22 cellular contexts compared by ENCODE assay signal in the genomic region with DNA sequence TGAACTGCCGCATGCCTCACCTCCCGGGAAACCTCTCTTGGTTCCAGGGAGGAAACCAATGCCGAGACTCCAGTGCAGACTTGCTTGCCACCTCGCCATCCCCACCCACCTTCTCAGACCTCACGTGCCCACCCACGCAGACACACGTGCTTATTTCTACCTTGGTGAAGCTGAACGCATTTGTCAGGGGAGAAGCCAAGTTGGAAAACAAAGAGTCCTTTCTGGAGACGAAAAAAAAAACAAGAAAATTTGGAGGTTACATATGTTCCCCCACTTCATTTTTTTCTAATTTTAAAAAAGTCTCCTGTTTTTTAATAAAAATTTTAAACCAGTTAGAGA.
A peak's percentile ranks its signal among the peaks of the same experiment; 100 is the strongest.
DNase-seq lines count a peak whose midpoint lies in the region; ATAC-seq, FAIRE-seq and TF ChIP-seq lines count a peak whose summit lies in the region.
"Had no signal": no experiment of that assay in that cellular context is flagged by ENCODE, and none has a peak within 500 bp of the region (broad histone marks: within the 10 kb centered on the region; RNA-seq: fewer than 3 reads in every experiment).

No MANE protein-coding gene starts in this region.

- H3K4ac ChIP-seq in IMR-90 (ENCODE audit: low read depth, low read length) (no peak overlapping the region), mesendoderm (ENCODE audit: low read depth, low read length) (no peak overlapping the region)

- no peaks in the 10 kb centered on the region for H3K4me1 ChIP-seq in HepG2 (ENCODE audit: insufficient read depth, low read length)
- no peaks in the 10 kb centered on the region for H3K4me1 ChIP-seq in right lobe of liver
- no peaks in the 10 kb centered on the region; the same call in 1 of the 2 replicates for H3K4me1 ChIP-seq in IMR-90 (ENCODE audit: control insufficient read depth, insufficient read depth, low read length)
- peaks cover 15% of the 10 kb centered on the region for H3K4me1 ChIP-seq in mesendoderm (ENCODE audit: control insufficient read depth, low read depth, low read length)
- H3K4me1 ChIP-seq: A549, BE2C had no signal

- no peak overlapping the region for H3K23ac ChIP-seq in IMR-90 (ENCODE audit: low read depth, low read length)
- H3K23ac ChIP-seq in mesendoderm (ENCODE audit: low read length) = no peak overlapping the region

- H3K4me3 ChIP-seq in HepG2 (replicated peaks in 1 of 3; ENCODE audit: insufficient read depth in 1 of 3, low read depth in 2 of 3, low read length in 3 of 3) (no peak overlapping the region), right lobe of liver (no peak overlapping the region), IMR-90 (ENCODE audit: insufficient read depth, low read depth, low read length) (no peak overlapping the region), mesendoderm (ENCODE audit: low read length) (no peak overlapping the region)
- H3K4me3 ChIP-seq: A549, GM23338 had no signal

- H2BK20ac ChIP-seq in IMR-90 (ENCODE audit: low read depth, low read length) = no peak overlapping the region

- H3K9me1 ChIP-seq in IMR-90 (ENCODE audit: insufficient read depth, low read length) = peaks cover 4% of the 10 kb centered on the region; the same call in 1 of the 2 replicates

- in situ Hi-C loops in HepG2 (cut with HindIII; ENCODE audit: extremely low pct_ligation_motif_present, low pct_unique_long_range_greater_than_20kb) = no loop called here
- in situ Hi-C loops in IMR-90 (cut with MboI; ENCODE audit: low sequenced_read_pairs) = no loop called here

- H3K79me2 ChIP-seq in HepG2 (ENCODE audit: insufficient read depth, low read length) = no peaks in the 10 kb centered on the region
- H3K79me2 ChIP-seq in mesendoderm (ENCODE audit: control insufficient read depth, insufficient read depth, low read length) = no peaks in the 10 kb centered on the region

- BruUV-seq in HepG2 (replicated peaks; lab: Mats Ljungman, UMichigan) (no TSS peak), IMR-90 (replicated peaks; lab: Mats Ljungman, UMichigan) (no TSS peak)

- no peak overlapping the region for H3K56ac ChIP-seq in IMR-90 (ENCODE audit: extremely low read depth, insufficient read depth, low read length)
- H3K56ac ChIP-seq in mesendoderm (ENCODE audit: low read length) = peak overlapping the region; percentile 58

- H2BK5ac ChIP-seq in IMR-90 (ENCODE audit: low read depth, low read length, poor library complexity, severe bottlenecking) (no peak overlapping the region), mesendoderm (ENCODE audit: low read length) (no peak overlapping the region)

- H2BK120ac ChIP-seq in IMR-90 (ENCODE audit: low read depth, low read length) = no peak overlapping the region
- no peak overlapping the region for H2BK120ac ChIP-seq in mesendoderm (ENCODE audit: low read depth, low read length)

- TF ChIP-seq POLR2A in HepG2 (IDR thresholded peaks at IDR 0.05; ENCODE audit: insufficient read depth in 1 of 2, low read depth in 2 of 2, low read length in 2 of 2) (no peak), right lobe of liver (IDR thresholded peaks at IDR 0.05) (no peak), IMR-90 (IDR thresholded peaks at IDR 0.05; ENCODE audit: low read depth, low read length) (no peak)

- WGBS in HepG2 (ENCODE audit: low lambda C conversion rate) = 5% methylated on average over 9 of the region's 9 CpGs
- 54% methylated on average over 9 of the region's 9 CpGs for WGBS in right lobe of liver (ENCODE audit: insufficient coverage, low coverage, low lambda C conversion rate, missing lambda C conversion rate)
- 86% methylated on average over 2 of the region's 9 CpGs; no CpG with 5 or more reads in 1 of the 2 experiments for WGBS in IMR-90 (ENCODE audit: extremely low coverage in 2 of 2, insufficient read length in 1 of 2), 2 experiments
- no CpG with 5 or more reads among the region's 9 CpGs for WGBS in mesendoderm (ENCODE audit: extremely low coverage, insufficient coverage, low lambda C conversion rate)

- H3K9ac ChIP-seq in HepG2 (ENCODE audit: insufficient read depth, low read depth, low read length) = no peak overlapping the region
- H3K9ac ChIP-seq in IMR-90 (ENCODE audit: low read depth, low read length) = no peak overlapping the region
- H3K9ac ChIP-seq in mesendoderm (ENCODE audit: low read length) = peak overlapping the region; percentile 11

- H3K4me2 ChIP-seq in HepG2 (ENCODE audit: low read depth, low read length) (no peak overlapping the region), IMR-90 (ENCODE audit: low read depth, low read length) (no peak overlapping the region), mesendoderm (ENCODE audit: low read length) (no peak overlapping the region)
- H3K4me2 ChIP-seq: A549, GM23338 had no signal

- H3K27me3 ChIP-seq in HepG2 (ENCODE audit: control insufficient read depth in 1 of 2, insufficient read depth in 2 of 2, low read length in 2 of 2) (no peaks in the 10 kb centered on the region; a peak in 3 of 5 replicates), right lobe of liver (no peaks in the 10 kb centered on the region), IMR-90 (ENCODE audit: control insufficient read depth, insufficient read depth, low read length) (no peaks in the 10 kb centered on the region), mesendoderm (ENCODE audit: insufficient read depth, low read length, poor library complexity) (no peaks in the 10 kb centered on the region)
- H3K27me3 ChIP-seq: BE2C had no signal

- TF ChIP-seq RAD21 in HepG2 (CRISPR knock-in tag; IDR thresholded peaks at IDR 0.05) = no peak
- no peak for TF ChIP-seq RAD21 in IMR-90 (IDR thresholded peaks at IDR 0.05; ENCODE audit: low read length)

- no peak for TF ChIP-seq CTCF in HepG2 (CRISPR knock-in tag; IDR thresholded peaks at IDR 0.05)
- TF ChIP-seq CTCF in right lobe of liver (IDR thresholded peaks at IDR 0.05) = no peak
- TF ChIP-seq CTCF in IMR-90 (conservative IDR thresholded peaks at IDR 0.05; ENCODE audit: low read depth, low read length) = no peak

- DNase-seq in HepG2 (ENCODE audit: low spot score) (no peak), right lobe of liver (no peak), IMR-90 (no peak), mesendoderm (no peak), NCI-H1694 (lab: John Stamatoyannopoulos, UW) (no peak)
- DNase-seq in stimulated activated CD4-positive, alpha-beta T cell treated with anti-CD3 and anti-CD28 coated beads, Interleukin-4, amount 100 ng/mL, for 24 hours = no peak
- DNase-seq: 8988T; ACHN; AML-193; BE2C; C1 segment of cervical spinal cord; Calu3; CD4-positive, alpha-beta memory T cell; DMS79 treated with DMSO at 0.1 percent for 48 hours; GF-D8; H9 had no signal

- no peak overlapping the region for H3K27ac ChIP-seq in HepG2 (ENCODE audit: extremely low read length, insufficient read depth, low read length)
- no peak overlapping the region for H3K27ac ChIP-seq in right lobe of liver
- no peak overlapping the region for H3K27ac ChIP-seq in IMR-90 (ENCODE audit: insufficient read depth, low read length)
- no peak overlapping the region for H3K27ac ChIP-seq in mesendoderm (ENCODE audit: low read depth, low read length)
- H3K27ac ChIP-seq: A549 had no signal

- CTCF ChIA-PET in HepG2 (lab: Yijun Ruan, JAX; ENCODE audit: low intra/inter-chr PET ratio, low total read pairs) = no interaction called here
- CTCF ChIA-PET in IMR-90 (lab: Yijun Ruan, JAX) = no interaction called here

- H2AFZ ChIP-seq in HepG2 (ENCODE audit: low read length) (no peak overlapping the region), IMR-90 (replicated peaks; ENCODE audit: low read length, poor library complexity) (peak overlapping the region; percentile 28)
- H2AFZ ChIP-seq: GM23338 had no signal

- H4K20me1 ChIP-seq in HepG2 (ENCODE audit: insufficient read depth, low read length) (no peaks in the 10 kb centered on the region), IMR-90 (ENCODE audit: insufficient read depth, low read length) (no peaks in the 10 kb centered on the region)

- H3K18ac ChIP-seq in IMR-90 (ENCODE audit: low read depth, low read length) (no peak overlapping the region), mesendoderm (ENCODE audit: low read length) (no peak overlapping the region)

- no peak for ATAC-seq in HepG2
- no peak for ATAC-seq in right lobe of liver
- no peak for ATAC-seq in IMR-90 (ENCODE audit: low read depth)
- no peak for ATAC-seq in HG03521 (IDR thresholded peaks at IDR 0.05; ENCODE audit: unreplicated experiment)
- ATAC-seq: A549, HCT116 had no signal

- FAIRE-seq in HepG2 (lab: Jason Lieb, UNC) = no peak
- FAIRE-seq: A549, GM12891, GM18507 had no signal

- POLR2A ChIA-PET in HepG2 (lab: Yijun Ruan, JAX) = no interaction called here
- POLR2A ChIA-PET in IMR-90 (lab: Charles Lee; ENCODE audit: unreplicated experiment) = no interaction called here

- H2AK5ac ChIP-seq in IMR-90 (ENCODE audit: low read depth, low read length) (no peak overlapping the region), mesendoderm (ENCODE audit: low read length) (peak overlapping the region; percentile 67)

- no peak overlapping the region for H3K14ac ChIP-seq in IMR-90 (replicated peaks; ENCODE audit: low read depth, low read length)

- H3K9me3 ChIP-seq in HepG2 (ENCODE audit: low read length) (no peaks in the 10 kb centered on the region), right lobe of liver (no peaks in the 10 kb centered on the region), IMR-90 (ENCODE audit: control insufficient read depth, insufficient read depth, low read length) (no peaks in the 10 kb centered on the region)
- H3K9me3 ChIP-seq: A549, BE2C had no signal

- H4K8ac ChIP-seq in IMR-90 (ENCODE audit: low read depth in 2 of 2, low read length in 2 of 2) = no peak overlapping the region
- H4K8ac ChIP-seq in mesendoderm (ENCODE audit: low read depth, low read length) = no peak overlapping the region

- H3K79me1 ChIP-seq in IMR-90 (ENCODE audit: low read depth in 1 of 2, low read length in 2 of 2) (no peaks in the 10 kb centered on the region; a peak in 1 of 4 replicates), mesendoderm (ENCODE audit: low read length) (peaks cover 1% of the 10 kb centered on the region)

- dilution Hi-C loops in IMR-90 (cut with HindIII; ENCODE audit: low sequenced_read_pairs, unreplicated experiment) = no loop called here

- H2AK9ac ChIP-seq in IMR-90 (replicated peaks; ENCODE audit: low read depth, low read length, poor library complexity) = peak overlapping the region; percentile 10

- intact Hi-C loops in HepG2 (cut with micrococcal nuclease; ENCODE audit: unreplicated experiment) (no loop called here), right lobe of liver (cut with DNase I) (no loop called here), IMR-90 (cut with micrococcal nuclease) (no loop called here)

- TF ChIP-seq EP300 in HepG2 (IDR thresholded peaks at IDR 0.05; ENCODE audit: low read depth in 2 of 2, low read length in 2 of 2) (no peak), HepG2 (CRISPR knock-in tag; IDR thresholded peaks at IDR 0.05; ENCODE audit: borderline replicate concordance) (no peak)

- H4K5ac ChIP-seq in IMR-90 (ENCODE audit: low read depth, low read length) (no peak overlapping the region), mesendoderm (ENCODE audit: low read length) (no peak overlapping the region)

- H3K36me3 ChIP-seq in HepG2 (replicated peaks in 1 of 2; ENCODE audit: control insufficient read depth in 1 of 2, insufficient read depth in 2 of 2, low read length in 2 of 2) (no peaks in the 10 kb centered on the region), right lobe of liver (no peaks in the 10 kb centered on the region), IMR-90 (ENCODE audit: control insufficient read depth, insufficient read depth, low read length) (no peaks in the 10 kb centered on the region), mesendoderm (ENCODE audit: control insufficient read depth, insufficient read depth, low read length) (no peaks in the 10 kb centered on the region)
- H3K36me3 ChIP-seq: BE2C had no signal

- no peak overlapping the region for H2BK15ac ChIP-seq in IMR-90 (ENCODE audit: low read depth, low read length)
- no peak overlapping the region for H2BK15ac ChIP-seq in mesendoderm (replicated peaks; ENCODE audit: low read depth)

- H4K91ac ChIP-seq in IMR-90 (ENCODE audit: insufficient read depth, low read depth, low read length) = no peak overlapping the region
